In genomic region chr3:39178553-39178952, GRCh38 we compare ENCODE assay signal across 8 cellular contexts. TPM values are rescaled to one million over a fixed set of nuclear protein-coding genes. Genes with fewer than 3 reads are reported as not detected.
DNase-seq lines count a peak whose midpoint lies in the region; ATAC-seq lines count a peak whose summit lies in the region.
"Had no signal": no experiment of that assay in that cellular context is flagged by ENCODE, and none has a peak within 500 bp of the region (broad histone marks: within the 10 kb centered on the region; RNA-seq: fewer than 3 reads in every experiment).

No MANE protein-coding gene starts in this region.

- peak; percentile 55 for DNase-seq in HCEC 1CT
- DNase-seq in activated CD4-positive, alpha-beta memory T cell treated with anti-CD3 and anti-CD28 coated beads, Interleukin-2, amount 10 ng/mL, durations not matched to agents 7 days and 5 days = no peak
- DNase-seq in glomerular visceral epithelial cell (ENCODE audit: extremely low spot score) = no peak
- DNase-seq in NCI-H774 (lab: John Stamatoyannopoulos, UW) = no peak

- peak overlapping the region; percentile 50 for H3K4me3 ChIP-seq in iPS-18c (ENCODE audit: insufficient read depth, low read depth, low read length)

- POLR2A ChIA-PET in activated CD4-positive, alpha-beta memory T cell treated with anti-CD3 and anti-CD28 coated beads, Interleukin-2, amount 10 ng/mL, durations not matched to agents 7 days and 5 days (lab: Charles Lee) = interaction anchor here (1.0 to 2.0 kb wide), 8 partner anchors 50 to 230 kb away, joined by 3 to 9 read pairs (median 4); partner anchors contain the start of genes GORASP1, RPSA and TTC21A

- CTCF ChIA-PET in activated CD4-positive, alpha-beta memory T cell treated with anti-CD3 and anti-CD28 coated beads, Interleukin-2, amount 10 ng/mL, durations not matched to agents 7 days and 5 days (lab: Charles Lee) = interaction anchor here (0.7 to 3.2 kb wide), 9 partner anchors 9 to 114 kb away, joined by 3 to 23 read pairs (median 4); no protein-coding TSS in a partner anchor

- H3K9me3 ChIP-seq in iPS-18c (ENCODE audit: control insufficient read depth, insufficient read depth, low read length) = no peaks in the 10 kb centered on the region

- H3K36me3 Mint-ChIP-seq in activated CD4-positive, alpha-beta memory T cell treated with anti-CD3 and anti-CD28 coated beads, Interleukin-2, amount 10 ng/mL, durations not matched to agents 7 days and 5 days (ENCODE audit: low read depth) = peaks cover 14% of the 10 kb centered on the region
- H3K36me3 Mint-ChIP-seq in stimulated activated memory B cell treated with anti-CD40 and anti-IgM and Interleukin-4, amounts not matched to agents 10 μg/mL and 1 μg/mL and 100 μg/mL, for 72 hours = no peaks in the 10 kb centered on the region

- no peak for ATAC-seq in stimulated activated memory B cell treated with anti-CD40 and anti-IgM and Interleukin-4, amounts not matched to agents 10 μg/mL and 1 μg/mL and 100 μg/mL, for 72 hours
- ATAC-seq in GM18511 (IDR thresholded peaks at IDR 0.05; ENCODE audit: unreplicated experiment) = no peak

- peak overlapping the region; percentile 68 for H3K27ac Mint-ChIP-seq in activated CD4-positive, alpha-beta memory T cell treated with anti-CD3 and anti-CD28 coated beads, Interleukin-2, amount 10 ng/mL, durations not matched to agents 7 days and 5 days
- H3K27ac Mint-ChIP-seq in stimulated activated memory B cell treated with anti-CD40 and anti-IgM and Interleukin-4, amounts not matched to agents 10 μg/mL and 1 μg/mL and 100 μg/mL, for 72 hours = peak overlapping the region; percentile 33

- H3K4me1 Mint-ChIP-seq in activated CD4-positive, alpha-beta memory T cell treated with anti-CD3 and anti-CD28 coated beads, Interleukin-2, amount 10 ng/mL, durations not matched to agents 7 days and 5 days = peaks cover 52% of the 10 kb centered on the region
- peaks cover 27% of the 10 kb centered on the region for H3K4me1 Mint-ChIP-seq in stimulated activated memory B cell treated with anti-CD40 and anti-IgM and Interleukin-4, amounts not matched to agents 10 μg/mL and 1 μg/mL and 100 μg/mL, for 72 hours

- peaks cover 8% of the 10 kb centered on the region for H3K9me3 Mint-ChIP-seq in activated CD4-positive, alpha-beta memory T cell treated with anti-CD3 and anti-CD28 coated beads, Interleukin-2, amount 10 ng/mL, durations not matched to agents 7 days and 5 days
- H3K9me3 Mint-ChIP-seq in stimulated activated memory B cell treated with anti-CD40 and anti-IgM and Interleukin-4, amounts not matched to agents 10 μg/mL and 1 μg/mL and 100 μg/mL, for 72 hours = no peaks in the 10 kb centered on the region

- H3K4me3 Mint-ChIP-seq in activated CD4-positive, alpha-beta memory T cell treated with anti-CD3 and anti-CD28 coated beads, Interleukin-2, amount 10 ng/mL, durations not matched to agents 7 days and 5 days = peak overlapping the region; percentile 54
- H3K4me3 Mint-ChIP-seq in stimulated activated memory B cell treated with anti-CD40 and anti-IgM and Interleukin-4, amounts not matched to agents 10 μg/mL and 1 μg/mL and 100 μg/mL, for 72 hours = peak overlapping the region; percentile 24

- peaks cover 6% of the 10 kb centered on the region for H3K27me3 Mint-ChIP-seq in activated CD4-positive, alpha-beta memory T cell treated with anti-CD3 and anti-CD28 coated beads, Interleukin-2, amount 10 ng/mL, durations not matched to agents 7 days and 5 days
- no peaks in the 10 kb centered on the region for H3K27me3 Mint-ChIP-seq in stimulated activated memory B cell treated with anti-CD40 and anti-IgM and Interleukin-4, amounts not matched to agents 10 μg/mL and 1 μg/mL and 100 μg/mL, for 72 hours

RNA-seq across cellular contexts. Expression of gene XIRP1, which starts 13.8 kb away (rescaled TPM):
- total RNA-seq in activated CD4-positive, alpha-beta memory T cell treated with anti-CD3 and anti-CD28 coated beads, Interleukin-2, amount 10 ng/mL, durations not matched to agents 7 days and 5 days = under 1 TPM; 0.03 to 0.05 TPM
- total RNA-seq: HT1080 had no signal

RNA-seq across cellular contexts. Expression of gene CSRNP1, which starts 25.2 kb away (rescaled TPM):
- 10 to 100 TPM; 32.5 to 33.2 TPM for total RNA-seq in activated CD4-positive, alpha-beta memory T cell treated with anti-CD3 and anti-CD28 coated beads, Interleukin-2, amount 10 ng/mL, durations not matched to agents 7 days and 5 days
